2 cellular contexts compared by ENCODE assay signal in genomic region chr14:102105369-102105768, GRCh38.
TF ChIP-seq lines count a peak whose summit lies in the region.

No MANE protein-coding gene starts in this region.

TF ChIP-seq in WTC11, 78 proteins besides CTCF, POLR2A, EP300 and RAD21:
- no peak for TF ChIP-seq ZNF512 (CRISPR knock-in tag; IDR thresholded peaks at IDR 0.05; ENCODE audit: borderline replicate concordance)
- TF ChIP-seq FOXK1 (CRISPR knock-in tag; IDR thresholded peaks at IDR 0.05) = no peak
- no peak for TF ChIP-seq ZNF416 (CRISPR knock-in tag; IDR thresholded peaks at IDR 0.05)
- no peak for TF ChIP-seq TEAD4 (CRISPR knock-in tag; IDR thresholded peaks at IDR 0.05)
- no peak for TF ChIP-seq TP53 (CRISPR knock-in tag; IDR thresholded peaks at IDR 0.05)
- TF ChIP-seq ARID4B (CRISPR knock-in tag; IDR thresholded peaks at IDR 0.05; ENCODE audit: borderline replicate concordance) = no peak
- no peak for TF ChIP-seq JUN (CRISPR knock-in tag; IDR thresholded peaks at IDR 0.05)
- TF ChIP-seq ZSCAN18 (CRISPR knock-in tag; IDR thresholded peaks at IDR 0.05) = no peak
- TF ChIP-seq SOX15 (CRISPR knock-in tag; IDR thresholded peaks at IDR 0.05) = no peak
- no peak for TF ChIP-seq PREB (CRISPR knock-in tag; IDR thresholded peaks at IDR 0.05; ENCODE audit: borderline replicate concordance)
- no peak for TF ChIP-seq ETV6 (CRISPR knock-in tag; IDR thresholded peaks at IDR 0.05)

TF ChIP-seq in HepG2, 621 proteins besides CTCF, POLR2A, EP300 and RAD21:
- TF ChIP-seq PRDM10 (CRISPR knock-in tag; IDR thresholded peaks at IDR 0.05; ENCODE audit: low read depth) = no peak
- TF ChIP-seq ZBTB33 (CRISPR knock-in tag; IDR thresholded peaks at IDR 0.05) = 0 out of 2 replicates have a peak, but pooled peaks have one; percentile 20
